In genomic region chr1:22284236-22284635, GRCh38 we compare ENCODE assay signal across 25 cellular contexts.
DNase-seq lines count a peak whose midpoint lies in the region; ATAC-seq, FAIRE-seq and TF ChIP-seq lines count a peak whose summit lies in the region.
"Had no signal": no experiment of that assay in that cellular context is flagged by ENCODE, and none has a peak within 500 bp of the region (broad histone marks: within the 10 kb centered on the region; RNA-seq: fewer than 3 reads in every experiment).

No MANE protein-coding gene starts in this region.

- no peak overlapping the region for H3K9ac ChIP-seq in K562 (ENCODE audit: insufficient read depth in 1 of 2, low read depth in 2 of 2, low read length in 2 of 2)
- H3K9ac ChIP-seq: BLaER1 treated with 17β-estradiol and CSF1 and Interleukin-3, amounts not matched to agents 10 nM and 100 nM had no signal

- H3K4me1 ChIP-seq in K562 (replicated peaks in 1 of 2; ENCODE audit: control insufficient read depth in 2 of 2, insufficient read depth in 2 of 2, low read length in 2 of 2) (peaks cover 20% of the 10 kb centered on the region in 2 experiments), vagina (no peaks in the 10 kb centered on the region), OCI-LY7 (ENCODE audit: insufficient read depth, low read length, poor library complexity, severe bottlenecking) (no peaks in the 10 kb centered on the region)
- H3K4me1 ChIP-seq: BLaER1 treated with 17β-estradiol and CSF1 and Interleukin-3, amounts not matched to agents 10 nM and 100 nM; Caco-2 had no signal

- H3K4me2 ChIP-seq in K562 (ENCODE audit: insufficient read depth, low read length) (no peak overlapping the region), OCI-LY7 (ENCODE audit: low read length) (no peak overlapping the region)
- H3K4me2 ChIP-seq: BLaER1 treated with 17β-estradiol and CSF1 and Interleukin-3, amounts not matched to agents 10 nM and 100 nM had no signal

- TF ChIP-seq POLR2A in K562 (conservative IDR thresholded peaks at IDR 0.05) (no peak), vagina (IDR thresholded peaks at IDR 0.05) (no peak)

- no peaks in the 10 kb centered on the region for H3K9me2 ChIP-seq in OCI-LY7 (ENCODE audit: insufficient read depth, low read length)

- H3K27ac ChIP-seq in K562 (ENCODE audit: extremely low read depth, low read depth, low read length): no peak overlapping the region
- H3K27ac ChIP-seq in vagina: no peak overlapping the region
- no peak overlapping the region for H3K27ac ChIP-seq in OCI-LY7 (ENCODE audit: low read depth, low read length, poor library complexity, severe bottlenecking)
- H3K27ac ChIP-seq: BLaER1 treated with 17β-estradiol and CSF1 and Interleukin-3, amounts not matched to agents 10 nM and 100 nM; C4-2B had no signal

- in situ Hi-C loops in K562 (cut with MboI) (no loop called here), KBM-7 (cut with MboI; ENCODE audit: low pct_unique_long_range_greater_than_20kb, low sequenced_read_pairs) (no loop called here)

- no peak overlapping the region for H3K4me3 Mint-ChIP-seq in nephron
- H3K4me3 Mint-ChIP-seq: B cell; CD4-positive, alpha-beta T cell; CD8-positive, alpha-beta T cell had no signal

- H3K36me3 ChIP-seq in K562 (ENCODE audit: control insufficient read depth, insufficient read depth, low read length) (no peaks in the 10 kb centered on the region), vagina (no peaks in the 10 kb centered on the region), OCI-LY7 (ENCODE audit: insufficient read depth, low read length) (no peaks in the 10 kb centered on the region)
- H3K36me3 ChIP-seq: BLaER1 treated with 17β-estradiol and CSF1 and Interleukin-3, amounts not matched to agents 10 nM and 100 nM had no signal

- TF ChIP-seq RAD21 in K562 (CRISPR knock-in tag; conservative IDR thresholded peaks at IDR 0.05 in 1 of 2, IDR thresholded peaks at IDR 0.05 in 1 of 2): no peak

- intact Hi-C loops in K562 (cut with micrococcal nuclease) (no loop called here), vagina (cut with DNase I) (no loop called here), OCI-LY7 (cut with micrococcal nuclease; ENCODE audit: unreplicated experiment) (no loop called here)

- POLR2A ChIA-PET in K562 (lab: Yijun Ruan, JAX) (interaction anchor here (0.6 kb wide), 1 partner anchor 96 kb away, joined by 3 read pairs; no protein-coding TSS in a partner anchor), OCI-LY7 (lab: Charles Lee) (no interaction called here)

- H3K9me3 Mint-ChIP-seq in nephron: peaks cover under 1% of the 10 kb centered on the region

- peaks cover 25% of the 10 kb centered on the region for H3K27me3 Mint-ChIP-seq in nephron (ENCODE audit: low read depth)

- no peak for TF ChIP-seq CTCF in K562 (IDR thresholded peaks at IDR 0.05 in 2 of 3, conservative IDR thresholded peaks at IDR 0.05 in 1 of 3; ENCODE audit: insufficient read depth in 2 of 3, low read depth in 1 of 3, low read length in 3 of 3)
- no peak for TF ChIP-seq CTCF in nephron (IDR thresholded peaks at IDR 0.05; ENCODE audit: unreplicated experiment in 3 of 3)
- TF ChIP-seq CTCF in vagina (IDR thresholded peaks at IDR 0.05): no peak
- no peak for TF ChIP-seq CTCF in OCI-LY7 (conservative IDR thresholded peaks at IDR 0.05; ENCODE audit: low read length)

- no peak for ATAC-seq in K562
- ATAC-seq: CD8-positive, alpha-beta T cell; GM12878 had no signal

- H3K4me3 ChIP-seq in K562: no peak overlapping the region
- H3K4me3 ChIP-seq in vagina: no peak overlapping the region
- H3K4me3 ChIP-seq in OCI-LY7 (ENCODE audit: low read depth, low read length, poor library complexity, severe bottlenecking): no peak overlapping the region
- H3K4me3 ChIP-seq: BLaER1 treated with 17β-estradiol and CSF1 and Interleukin-3, amounts not matched to agents 10 nM and 100 nM; GM12878 had no signal

- peaks cover 3% of the 10 kb centered on the region for H3K9me1 ChIP-seq in K562 (ENCODE audit: control insufficient read depth, insufficient read depth, low read length)

- H3K79me2 ChIP-seq in K562 (ENCODE audit: control insufficient read depth, insufficient read depth, low read length) (no peaks in the 10 kb centered on the region), OCI-LY7 (ENCODE audit: insufficient read depth, low read depth, low read length) (no peaks in the 10 kb centered on the region)

- BruUV-seq in K562 (replicated peaks; lab: Mats Ljungman, UMichigan) (no TSS peak), OCI-LY7 (replicated peaks; lab: Mats Ljungman, UMichigan) (no TSS peak)

- H3K9me3 ChIP-seq in K562 (replicated peaks; ENCODE audit: control insufficient read depth, insufficient read depth, low read depth, low read length) (no peaks in the 10 kb centered on the region), vagina (no peaks in the 10 kb centered on the region), OCI-LY7 (ENCODE audit: low read length) (no peaks in the 10 kb centered on the region)
- H3K9me3 ChIP-seq: Caco-2 had no signal

- WGBS in K562 (ENCODE audit: insufficient coverage, low coverage, missing lambda C conversion rate): 5% methylated on average over 1 of the region's 1 CpG

- peak overlapping the region in 2 of 3 experiments; percentile 11 to 27 for H3K27ac Mint-ChIP-seq in nephron
- H3K27ac Mint-ChIP-seq: B cell; CD4-positive, alpha-beta T cell; CD8-positive, alpha-beta T cell had no signal

- CTCF ChIA-PET in K562 (lab: Yijun Ruan, JAX; ENCODE audit: low intra/inter-chr PET ratio) (no interaction called here), OCI-LY7 (lab: Charles Lee; ENCODE audit: unreplicated experiment) (no interaction called here)

- H2AFZ ChIP-seq in K562 (ENCODE audit: low read depth, low read length) (no peak overlapping the region), OCI-LY7 (ENCODE audit: low read length) (no peak overlapping the region)

- DNase-seq in K562 (ENCODE audit: extremely low read depth in 1 of 4, low spot score in 3 of 4) (no peak), vagina (ENCODE audit: extremely low spot score in 2 of 2) (peak; percentile 29 to 67), NCI-H1048 (lab: John Stamatoyannopoulos, UW) (no peak), OCI-LY7 (ENCODE audit: low spot score) (no peak), KBM-7 (no peak)
- DNase-seq: 8988T; ACHN; Caco-2; Calu3; CD4-positive, alpha-beta T cell; DMS53; DMS79; DND-41; EL; GDM1 had no signal

- no peak for TF ChIP-seq EP300 in K562 (IDR thresholded peaks at IDR 0.05; ENCODE audit: low read length)

- no peak for FAIRE-seq in K562 (lab: Jason Lieb, UNC)
- FAIRE-seq: A204.1, D721Med, GM12878, GM12892, GM18507 had no signal

- peaks cover under 1% of the 10 kb centered on the region for H3K36me3 Mint-ChIP-seq in nephron (ENCODE audit: low read depth)
- H3K36me3 Mint-ChIP-seq: CD8-positive, alpha-beta T cell had no signal

- H4K20me1 ChIP-seq in K562 (replicated peaks; ENCODE audit: control insufficient read depth, insufficient read depth, low read length) (no peaks in the 10 kb centered on the region), OCI-LY7 (ENCODE audit: insufficient read depth, low read length) (no peaks in the 10 kb centered on the region)
- H4K20me1 ChIP-seq: BLaER1 treated with 17β-estradiol and CSF1 and Interleukin-3, amounts not matched to agents 10 nM and 100 nM had no signal

- H3K27me3 ChIP-seq in K562 (ENCODE audit: control insufficient read depth in 2 of 2, insufficient read depth in 2 of 2, low read length in 2 of 2) (peaks cover 13 to 25% of the 10 kb centered on the region in 2 experiments), vagina (no peaks in the 10 kb centered on the region)
- H3K27me3 ChIP-seq: BLaER1 treated with 17β-estradiol and CSF1 and Interleukin-3, amounts not matched to agents 10 nM and 100 nM had no signal

- peaks cover 33% of the 10 kb centered on the region for H3K4me1 Mint-ChIP-seq in nephron
- H3K4me1 Mint-ChIP-seq: B cell had no signal

TF ChIP-seq in K562, 482 proteins besides CTCF, POLR2A, EP300 and RAD21:
- TF ChIP-seq HDAC1 (IDR thresholded peaks at IDR 0.05) (peak in 1 of 2 experiments; percentile 41; a peak in 1 of 4 replicates), KDM1A (IDR thresholded peaks at IDR 0.05) (peak; percentile 57 to 62), HEY1 (CRISPR knock-in tag; IDR thresholded peaks at IDR 0.05; ENCODE audit: borderline replicate concordance) (no peak), EHMT2 (IDR thresholded peaks at IDR 0.05) (peak; percentile 69), ZBTB26 (CRISPR knock-in tag; IDR thresholded peaks at IDR 0.05) (0 out of 2 replicates have a peak, but pooled peaks have one; percentile 48)
TF ChIP-seq in K562: peak in this region for 4.

Comparison
In these comparisons a context has a peak if more than half of its experiments do, and no peak if none do; other contexts are left out.
1. DNase-seq: peak in vagina (2 of 2); none in K562 (0 of 4), NCI-H1048 (single experiment), OCI-LY7 (single experiment) and KBM-7 (single experiment).